10 cellular contexts compared by ENCODE assay signal in the genomic region with DNA sequence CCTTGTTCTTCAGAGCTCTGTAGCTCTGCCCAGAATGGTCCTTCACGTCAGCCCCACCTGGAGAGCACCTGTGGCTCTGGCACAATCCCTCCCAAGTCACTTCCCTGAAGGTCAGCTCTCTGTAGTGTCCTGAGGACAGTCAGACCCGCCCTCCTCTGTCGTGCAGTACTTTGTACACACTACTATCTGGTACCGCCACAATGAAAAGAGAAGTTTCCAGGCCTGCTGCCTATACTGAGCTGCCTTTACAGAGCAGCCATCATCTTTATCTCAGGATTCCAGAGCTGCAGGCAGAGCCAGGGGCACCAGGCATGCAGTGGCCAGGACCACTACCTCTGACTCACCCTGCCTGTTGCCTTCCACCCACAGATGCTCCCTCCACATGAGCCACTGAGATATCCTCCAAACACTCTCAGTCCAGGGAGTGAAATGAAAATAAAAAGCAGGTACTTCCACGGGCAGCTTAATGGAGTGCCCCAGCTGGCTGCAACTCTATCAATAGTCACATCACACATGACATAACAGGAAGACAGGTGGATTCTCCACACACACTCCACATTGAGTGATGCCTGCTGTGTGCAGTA. TPM values are rescaled to one million over a fixed set of nuclear protein-coding genes. Genes with fewer than 3 reads are reported as not detected.
DNase-seq lines count a peak whose midpoint lies in the region; ATAC-seq and TF ChIP-seq lines count a peak whose summit lies in the region.
"Had no signal": no experiment of that assay in that cellular context is flagged by ENCODE, and none has a peak within 500 bp of the region (broad histone marks: within the 10 kb centered on the region; RNA-seq: fewer than 3 reads in every experiment).

No MANE protein-coding gene starts in this region.

- no peak overlapping the region for H3K9ac ChIP-seq in BLaER1 treated with 17β-estradiol and CSF1 and Interleukin-3, amounts not matched to agents 10 nM and 100 nM
- H3K9ac ChIP-seq: parathyroid adenoma had no signal

- no peaks in the 10 kb centered on the region for H3K9me3 ChIP-seq in BLaER1 treated with 17β-estradiol and CSF1 and Interleukin-3, amounts not matched to agents 10 nM and 100 nM (replicated peaks in 1 of 11)
- H3K9me3 ChIP-seq in mucosa of descending colon, result no peaks in the 10 kb centered on the region
- H3K9me3 ChIP-seq: SJSA1 had no signal

- no peak overlapping the region for H3K27ac ChIP-seq in BLaER1 treated with 17β-estradiol and CSF1 and Interleukin-3, amounts not matched to agents 10 nM and 100 nM
- H3K27ac ChIP-seq: parathyroid adenoma, SJSA1 had no signal

- H3K36me3 ChIP-seq in BLaER1 treated with 17β-estradiol and CSF1 and Interleukin-3, amounts not matched to agents 10 nM and 100 nM, result peaks cover 0 to 7% (median 0%) of the 10 kb centered on the region in 11 experiments; a peak in 6 of 22 replicates
- H3K36me3 ChIP-seq in mucosa of descending colon (ENCODE audit: low read depth), result no peaks in the 10 kb centered on the region
- H3K36me3 ChIP-seq: SJSA1 had no signal

- no peaks in the 10 kb centered on the region for H3K27me3 ChIP-seq in BLaER1 treated with 17β-estradiol and CSF1 and Interleukin-3, amounts not matched to agents 10 nM and 100 nM
- H3K27me3 ChIP-seq: SJSA1 had no signal

- no peaks in the 10 kb centered on the region for H3K9me3 Mint-ChIP-seq in activated T-helper 2 cell treated with anti-CD3 and anti-CD28 coated beads, Interferon-gamma antibody, Interleukin-2, Interleukin-4, amounts not matched to agents 10 μg/mL and 5 μg/mL and 100 μg/mL, durations not matched to agents 14 hours and 24 hours and 36 hours

- no peak for TF ChIP-seq CTCF in mucosa of descending colon (IDR thresholded peaks at IDR 0.05)

- no peak overlapping the region for H3K4me3 ChIP-seq in BLaER1 treated with 17β-estradiol and CSF1 and Interleukin-3, amounts not matched to agents 10 nM and 100 nM
- H3K4me3 ChIP-seq in mucosa of descending colon, result no peak overlapping the region
- H3K4me3 ChIP-seq: SJSA1 had no signal

- H3K36me3 Mint-ChIP-seq in activated T-helper 2 cell treated with anti-CD3 and anti-CD28 coated beads, Interferon-gamma antibody, Interleukin-2, Interleukin-4, amounts not matched to agents 10 μg/mL and 5 μg/mL and 100 μg/mL, durations not matched to agents 14 hours and 24 hours and 36 hours (ENCODE audit: low read depth), result peaks cover 4% of the 10 kb centered on the region

- ATAC-seq in mucosa of descending colon (peak; percentile 88), HG03196 (IDR thresholded peaks at IDR 0.05; ENCODE audit: unreplicated experiment) (no peak)

- intact Hi-C loops in mucosa of descending colon (cut with DNase I, micrococcal nuclease), result no loop called here
- intact Hi-C loops in activated T-helper 2 cell treated with anti-CD3 and anti-CD28 coated beads, Interferon-gamma antibody, Interleukin-2, Interleukin-4, amounts not matched to agents 10 μg/mL and 5 μg/mL and 100 μg/mL, durations not matched to agents 14 hours and 24 hours and 36 hours (cut with micrococcal nuclease), result no loop called here

- H3K4me1 Mint-ChIP-seq in activated T-helper 2 cell treated with anti-CD3 and anti-CD28 coated beads, Interferon-gamma antibody, Interleukin-2, Interleukin-4, amounts not matched to agents 10 μg/mL and 5 μg/mL and 100 μg/mL, durations not matched to agents 14 hours and 24 hours and 36 hours (ENCODE audit: low read depth), result peaks cover 28% of the 10 kb centered on the region

- peaks cover 98 to 100% (median 100%) of the 10 kb centered on the region in 11 experiments for H4K20me1 ChIP-seq in BLaER1 treated with 17β-estradiol and CSF1 and Interleukin-3, amounts not matched to agents 10 nM and 100 nM

- H3K4me1 ChIP-seq in BLaER1 treated with 17β-estradiol and CSF1 and Interleukin-3, amounts not matched to agents 10 nM and 100 nM, result peaks cover 72 to 97% (median 87%) of the 10 kb centered on the region in 10 experiments
- peaks cover 58% of the 10 kb centered on the region for H3K4me1 ChIP-seq in mucosa of descending colon (ENCODE audit: low read depth)

- H3K27ac Mint-ChIP-seq in activated T-helper 2 cell treated with anti-CD3 and anti-CD28 coated beads, Interferon-gamma antibody, Interleukin-2, Interleukin-4, amounts not matched to agents 10 μg/mL and 5 μg/mL and 100 μg/mL, durations not matched to agents 14 hours and 24 hours and 36 hours, result no peak overlapping the region

- DNase-seq in HUDEP-2 (lab: John Stamatoyannopoulos, UW; ENCODE audit: unreplicated experiment in 76 of 76) (peak in 74 of 76 experiments; percentile 36 to 92 (median 78)), cerebellum (ENCODE audit: low spot score) (peak; percentile 35), mucosa of descending colon (peak; percentile 78 to 86 (median 82)), NOMO-1 treated with DMSO at 0.1 percent for 48 hours (lab: John Stamatoyannopoulos, UW; ENCODE audit: unreplicated experiment) (no peak), DMS 273 treated with DMSO at 0.1 percent for 48 hours (lab: John Stamatoyannopoulos, UW) (no peak)
- DNase-seq in activated T-helper 2 cell treated with anti-CD3 and anti-CD28 coated beads, Interferon-gamma antibody, Interleukin-2, Interleukin-4, amounts not matched to agents 10 μg/mL and 5 μg/mL and 100 μg/mL, durations not matched to agents 14 hours and 24 hours and 36 hours (ENCODE audit: low spot score), result no peak

- H3K27me3 Mint-ChIP-seq in activated T-helper 2 cell treated with anti-CD3 and anti-CD28 coated beads, Interferon-gamma antibody, Interleukin-2, Interleukin-4, amounts not matched to agents 10 μg/mL and 5 μg/mL and 100 μg/mL, durations not matched to agents 14 hours and 24 hours and 36 hours (ENCODE audit: low read depth), result no peaks in the 10 kb centered on the region

- peak overlapping the region in 7 of 11 experiments; percentile 4 to 100 (median 96); a peak in 11 of 22 replicates for H3K4me2 ChIP-seq in BLaER1 treated with 17β-estradiol and CSF1 and Interleukin-3, amounts not matched to agents 10 nM and 100 nM

- H3K4me3 Mint-ChIP-seq in activated T-helper 2 cell treated with anti-CD3 and anti-CD28 coated beads, Interferon-gamma antibody, Interleukin-2, Interleukin-4, amounts not matched to agents 10 μg/mL and 5 μg/mL and 100 μg/mL, durations not matched to agents 14 hours and 24 hours and 36 hours (ENCODE audit: low read depth), result no peak overlapping the region

RNA-seq across cellular contexts. Expression of a gene that starts 7.3 kb away (rescaled TPM):
- total RNA-seq in cerebellum (24.5 TPM), mucosa of descending colon (100 to 1,000 TPM; 132 to 184 (median 152) TPM)
- total RNA-seq in activated T-helper 2 cell treated with anti-CD3 and anti-CD28 coated beads, Interferon-gamma antibody, Interleukin-2, Interleukin-4, amounts not matched to agents 10 μg/mL and 5 μg/mL and 100 μg/mL, durations not matched to agents 14 hours and 24 hours and 36 hours, result 30.8 and 32.5 TPM in 2 replicates

Comparison
In these comparisons a context has a peak if more than half of its experiments do, and no peak if none do; other contexts are left out.
1. DNase-seq: peak in HUDEP-2 (74 of 76), cerebellum (single experiment) and mucosa of descending colon (3 of 3); none in activated T-helper 2 cell treated with anti-CD3 and anti-CD28 coated beads, Interferon-gamma antibody, Interleukin-2, Interleukin-4, amounts not matched to agents 10 μg/mL and 5 μg/mL and 100 μg/mL, durations not matched to agents 14 hours and 24 hours and 36 hours (single experiment), NOMO-1 treated with DMSO at 0.1 percent for 48 hours (single experiment) and DMS 273 treated with DMSO at 0.1 percent for 48 hours (single experiment).